6 cellular contexts compared by ENCODE assay signal in the genomic region with DNA sequence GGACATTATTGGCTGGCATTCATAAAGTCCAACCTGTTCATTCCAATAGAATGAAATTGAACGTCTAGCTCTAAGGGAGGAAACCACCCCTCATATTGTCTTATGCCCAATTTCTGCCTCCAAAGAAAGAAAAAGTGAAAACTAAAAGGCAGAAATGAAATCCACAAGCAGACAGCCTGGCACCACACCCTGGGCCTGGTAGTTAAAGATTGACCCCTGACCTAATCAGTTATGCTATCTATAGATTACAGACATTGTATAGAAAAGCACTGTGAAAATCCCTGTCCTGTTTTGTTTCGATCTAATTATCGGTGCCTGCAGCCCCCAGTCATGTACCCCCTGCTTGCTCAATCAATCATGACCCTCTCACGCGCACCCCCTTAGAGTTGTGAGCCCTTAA. TPM values are rescaled to one million over a fixed set of nuclear protein-coding genes. Genes with fewer than 3 reads are reported as not detected.
DNase-seq lines count a peak whose midpoint lies in the region; ATAC-seq, FAIRE-seq and TF ChIP-seq lines count a peak whose summit lies in the region.
"Not testable (repeated sequence)": the region's sequence is repeated elsewhere in the genome, so short reads cannot be mapped to it uniquely, and the experiment has no call there.

No MANE protein-coding gene starts in this region.

- TF ChIP-seq CTCF in CD14-positive monocyte (IDR thresholded peaks at IDR 0.05); OCI-LY3 (IDR thresholded peaks at IDR 0.05; ENCODE audit: low read depth, low read length); GM12878 (IDR thresholded peaks at IDR 0.05 in 2 of 3, conservative IDR thresholded peaks at IDR 0.05 in 1 of 3; ENCODE audit: control insufficient read depth in 2 of 3, extremely low read depth in 1 of 3, insufficient read depth in 1 of 3, low read depth in 3 of 3, low read length in 3 of 3); hepatocyte (IDR thresholded peaks at IDR 0.05; ENCODE audit: poor library complexity); mucosa of descending colon (IDR thresholded peaks at IDR 0.05); transverse colon (IDR thresholded peaks at IDR 0.05): not testable (repeated sequence)

- DNase-seq in CD14-positive monocyte (ENCODE audit: low spot score); GM12878 (ENCODE audit: low read depth, low spot score); hepatocyte (ENCODE audit: low spot score): not testable (repeated sequence)
- DNase-seq in mucosa of descending colon: peak in 2 of 3 donors; percentile 33 to 70
- peak; percentile 39 for DNase-seq in transverse colon

- H3K79me2 ChIP-seq in OCI-LY3 (ENCODE audit: low read length); GM12878 (ENCODE audit: control insufficient read depth, insufficient read depth, low read length); hepatocyte: not testable (repeated sequence)

- peak overlapping the region; percentile 56 for H2AFZ ChIP-seq in OCI-LY3 (ENCODE audit: low read depth, low read length)
- not testable (repeated sequence) for H2AFZ ChIP-seq in GM12878 (ENCODE audit: control insufficient read depth, low read depth, low read length); hepatocyte

- TF ChIP-seq RAD21 in GM12878 (IDR thresholded peaks at IDR 0.05; ENCODE audit: insufficient read depth, low read depth, low read length): not testable (repeated sequence)

- H3K4me2 ChIP-seq in OCI-LY3 (ENCODE audit: low read length): peak overlapping the region; percentile 76
- H3K4me2 ChIP-seq in GM12878 (ENCODE audit: control insufficient read depth, insufficient read depth); hepatocyte: not testable (repeated sequence)

- TF ChIP-seq POLR2A in GM12878 (IDR thresholded peaks at IDR 0.05; ENCODE audit: low read depth, low read length); transverse colon (IDR thresholded peaks at IDR 0.05): not testable (repeated sequence)

- RAD21 ChIA-PET in GM12878 (lab: Charles Lee; ENCODE audit: unreplicated experiment): interaction anchor here (1.0 to 11.2 kb wide), 3 partner anchors 38 to 57 kb away, joined by 4 to 135 read pairs (median 109); a partner anchor contains a TSS

- SMC1A ChIA-PET in GM12878 (lab: Charles Lee; ENCODE audit: uncharacterized antibody, unreplicated experiment): interaction anchor here (0.6 to 13.3 kb wide), 10 partner anchors 11 to 627 kb away, joined by 3 to 343 read pairs (median 5); a partner anchor contains a TSS

- not testable (repeated sequence) for H3K9me3 Mint-ChIP-seq in CD14-positive monocyte

- POLR2A ChIA-PET in GM12878 (lab: Charles Lee): interaction anchor here (0.6 to 1.9 kb wide), 3 partner anchors 10 to 59 kb away, joined by 3 to 6 read pairs (median 3); no protein-coding TSS in a partner anchor

- peaks cover 64% of the 10 kb centered on the region for H3K4me1 ChIP-seq in OCI-LY3 (ENCODE audit: low read length)
- H3K4me1 ChIP-seq in GM12878 (ENCODE audit: control insufficient read depth, insufficient read depth, low read length): peaks cover 26% of the 10 kb centered on the region
- H3K4me1 ChIP-seq in hepatocyte (ENCODE audit: insufficient read depth): not testable (repeated sequence)
- H3K4me1 ChIP-seq in mucosa of descending colon (ENCODE audit: low read depth): peaks cover 25% of the 10 kb centered on the region
- H3K4me1 ChIP-seq in transverse colon: peaks cover 0 to 40% (median 18%) of the 10 kb centered on the region in 4 donors

- not testable (repeated sequence) for BruUV-seq in GM12878 (replicated peaks; lab: Mats Ljungman, UMichigan)

- peak overlapping the region in 4 of 7 donors; percentile 62 to 79 (median 76) for H3K27ac Mint-ChIP-seq in CD14-positive monocyte

- H3K36me3 Mint-ChIP-seq in CD14-positive monocyte: not testable (repeated sequence)

- H3K9ac ChIP-seq in OCI-LY3 (ENCODE audit: low read length): peak overlapping the region; percentile 62
- not testable (repeated sequence) for H3K9ac ChIP-seq in GM12878 (ENCODE audit: control insufficient read depth, insufficient read depth, low read length)

- peak overlapping the region in 1 of 2 donors; percentile 19 for H3K4me3 Mint-ChIP-seq in CD14-positive monocyte

- peak; percentile 14; the same call in 2 of the 3 replicates for ATAC-seq in GM12878
- ATAC-seq in mucosa of descending colon: peak; percentile 43

- WGBS in GM12878 (ENCODE audit: insufficient coverage, insufficient replicate concordance, low lambda C conversion rate, missing lambda C conversion rate): 60% methylated on average over 5 of the region's 5 CpGs
- 75% methylated on average over 5 of the region's 5 CpGs for WGBS in hepatocyte (ENCODE audit: low lambda C conversion rate, missing lambda C conversion rate)
- WGBS in transverse colon (ENCODE audit: low coverage in 1 of 2), 2 donors: 50 to 56% methylated on average over 3 to 5 of the region's 5 CpGs

- TF ChIP-seq EP300 in GM12878 (IDR thresholded peaks at IDR 0.05; ENCODE audit: borderline replicate concordance in 1 of 2, control insufficient read depth in 1 of 2, low read depth in 2 of 2, low read length in 2 of 2); transverse colon (IDR thresholded peaks at IDR 0.05; ENCODE audit: low read depth): not testable (repeated sequence)

- not testable (repeated sequence) for H3K9me2 ChIP-seq in hepatocyte (replicated peaks; ENCODE audit: insufficient read depth)

- CTCF ChIA-PET in GM12878 (lab: Yijun Ruan, JAX): interaction anchor here (0.8 to 10.9 kb wide), 4 partner anchors 20 to 296 kb away, joined by 3 to 100 read pairs (median 6); a partner anchor contains a TSS

- intact Hi-C loops in CD14-positive monocyte (cut with micrococcal nuclease); GM12878 (cut with micrococcal nuclease; ENCODE audit: unreplicated experiment); mucosa of descending colon (cut with DNase I, micrococcal nuclease); transverse colon (cut with DNase I; ENCODE audit: low total_unique reads): not testable (repeated sequence)

- in situ Hi-C loops in GM12878 (cut with MboI); transverse colon (cut with MboI; ENCODE audit: low pct_ligation_motif_present in 1 of 4, low pct_unique_long_range_greater_than_20kb in 1 of 4, low sequenced_read_pairs in 3 of 4): not testable (repeated sequence)

- peaks cover 1 to 15% (median 5%) of the 10 kb centered on the region in 3 donors for H3K27me3 Mint-ChIP-seq in CD14-positive monocyte (ENCODE audit: low read depth in 3 of 3)

- H3K27me3 ChIP-seq in OCI-LY3 (ENCODE audit: low read depth, low read length); GM12878 (replicated peaks in 1 of 2; ENCODE audit: control insufficient read depth in 2 of 2, insufficient read depth in 2 of 2, low read length in 1 of 2); hepatocyte; transverse colon: not testable (repeated sequence)

- H4K20me1 ChIP-seq in OCI-LY3 (ENCODE audit: insufficient read depth, low read length); GM12878 (ENCODE audit: control insufficient read depth, insufficient read depth); hepatocyte (ENCODE audit: insufficient read depth, poor library complexity, severe bottlenecking): not testable (repeated sequence)

- not testable (repeated sequence) for H3K9me3 ChIP-seq in OCI-LY3 (ENCODE audit: insufficient read depth, low read length); GM12878 (replicated peaks; ENCODE audit: control insufficient read depth, insufficient read depth, low read length); hepatocyte (ENCODE audit: low read depth); mucosa of descending colon; transverse colon

- H3K4me1 Mint-ChIP-seq in CD14-positive monocyte: peaks cover 21% of the 10 kb centered on the region

- not testable (repeated sequence) for H3K36me3 ChIP-seq in OCI-LY3 (replicated peaks; ENCODE audit: low read depth, low read length); GM12878 (ENCODE audit: control insufficient read depth in 2 of 2, insufficient read depth in 2 of 2, low read length in 1 of 2); hepatocyte (replicated peaks; ENCODE audit: insufficient read depth, low read depth); mucosa of descending colon (ENCODE audit: low read depth); transverse colon

- H3K27ac ChIP-seq in OCI-LY3 (ENCODE audit: low read length) (peak overlapping the region; percentile 90), hepatocyte (peak overlapping the region; percentile 9), transverse colon (peak overlapping the region; percentile 58 to 84 (median 80))
- not testable (repeated sequence) for H3K27ac ChIP-seq in GM12878 (ENCODE audit: control insufficient read depth, insufficient read depth)

- H3K4me3 ChIP-seq in OCI-LY3 (ENCODE audit: low read length): peak overlapping the region; percentile 55
- H3K4me3 ChIP-seq in GM12878, hepatocyte, mucosa of descending colon: not testable (repeated sequence)
- H3K4me3 ChIP-seq in transverse colon: peak overlapping the region in 2 of 4 donors; percentile 7 to 18

- not testable (repeated sequence) for FAIRE-seq in GM12878 (lab: Jason Lieb, UNC)

RNA-seq across cellular contexts. Expression of a gene that starts 54.3 kb away (rescaled TPM):
- polyA plus RNA-seq in CD14-positive monocyte (under 1 TPM; 0.63 to 0.72 TPM), GM12878 (2011; rRNA removed) (14.0 and 19.7 TPM in 2 replicates), GM12878 (2014; fragmentation: Illumina TruSeq; extraction: Trizol) (1.6 and 2.6 TPM in 2 replicates), GM12878 (2014; fragmentation: Nextera tagmentation; extraction: Ambion mirVana) (under 1 TPM; 0.84 to 0.90 TPM), GM12878 (2014; rRNA removed) (1.1 and 1.3 TPM in 2 replicates), GM12878 (2016; fragmentation: Nextera tagmentation; extraction: Ambion mirVana) (1 to 10 TPM; 2.0 to 2.1 TPM), hepatocyte (123 and 128 TPM in 2 replicates)
- 4.3 and 4.8 TPM in 2 replicates for total RNA-seq in GM12878 (2013; cell fraction: nucleolus; rRNA removed)
- total RNA-seq in GM12878 (2014; rRNA removed) (0.76 and 0.96 TPM in 2 replicates), GM12878 (2014; rRNA removed; fragmentation: Illumina TruSeq; extraction: Trizol) (1.2 and 1.4 TPM in 2 replicates), GM12878 (2021) (2.7 and 3.2 TPM in 2 replicates), hepatocyte (362 and 379 TPM in 2 replicates), mucosa of descending colon (100 to 1,000 TPM; 342 to 860 (median 744) TPM), transverse colon (100 to 1,000 TPM in 3 of 4 donors, 10 to 100 TPM in 1; 82.8 to 493 (median 375) TPM)
- polyA plus RNA-seq in GM12878 (2011; ENCODE audit: low read depth): 3.1 TPM
- polyA plus RNA-seq in GM12878 (2011; cell fraction: cytosol; rRNA removed): 6.6 and 7.5 TPM in 2 replicates
- 6.6 and 7.0 TPM in 2 replicates for polyA plus RNA-seq in GM12878 (2011; cell fraction: nucleus; rRNA removed)
- 4.0 and 8.0 TPM in 2 replicates for polyA plus RNA-seq in GM12878 (2012)
- polyA minus RNA-seq in GM12878 (2011; rRNA and poly(A)+ RNA removed): 9.7 and 11.3 TPM in 2 replicates
- polyA minus RNA-seq in GM12878 (2011; cell fraction: cytosol; rRNA and poly(A)+ RNA removed): 7.1 and 8.2 TPM in 2 replicates
- 5.3 and 8.1 TPM in 2 replicates for polyA minus RNA-seq in GM12878 (2011; cell fraction: nucleus; rRNA and poly(A)+ RNA removed)

Comparison
In these comparisons a context has a peak if more than half of its experiments do, and no peak if none do; other contexts are left out.
1. RNA of a gene that starts 54.3 kb away (total RNA-seq): 342 to 860 TPM in mucosa of descending colon, 82.8 to 493 TPM in transverse colon and 362 to 379 TPM in hepatocyte; 0.76 to 4.8 TPM in GM12878; every median in the first group is over 10 times any median in the second.